ENCODE assay signal across 9 cellular contexts in the genomic region with DNA sequence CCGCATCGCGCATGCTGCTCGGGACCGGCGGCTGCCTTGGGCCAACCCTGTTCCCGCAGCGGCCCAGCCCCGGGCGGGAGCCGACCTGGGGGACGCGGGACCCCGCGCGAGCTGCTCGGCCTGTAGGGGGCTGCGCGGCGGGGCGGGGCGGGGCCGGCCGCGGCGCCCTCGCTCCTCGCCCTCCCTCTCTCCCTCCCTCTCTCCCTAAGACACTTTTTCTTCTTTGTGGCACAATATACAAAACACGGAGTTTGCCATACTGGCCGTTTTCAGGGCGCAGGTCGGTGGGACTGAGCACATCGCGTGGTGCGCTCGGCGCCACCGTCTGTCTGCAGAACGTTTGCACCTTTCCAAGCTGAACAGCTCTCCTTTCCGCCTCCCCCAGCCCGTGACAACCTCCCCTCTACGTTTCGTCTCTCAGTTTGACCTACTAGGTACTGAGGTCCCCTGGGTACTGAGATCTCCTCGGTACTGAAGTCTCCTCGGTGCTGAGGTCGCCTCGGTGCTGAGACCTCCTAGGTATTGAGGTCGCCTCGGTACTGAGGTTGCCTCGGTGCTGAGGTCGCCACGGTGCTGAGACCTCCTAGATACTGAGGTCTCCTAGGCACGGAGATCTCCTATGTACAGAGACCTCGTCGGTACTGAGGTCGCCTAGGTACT.
A peak's percentile ranks its signal among the peaks of the same experiment; 100 is the strongest.
DNase-seq lines count a peak whose midpoint lies in the region; ATAC-seq, FAIRE-seq and TF ChIP-seq lines count a peak whose summit lies in the region.
"Had no signal": no experiment of that assay in that cellular context is flagged by ENCODE, and none has a peak within 500 bp of the region (broad histone marks: within the 10 kb centered on the region; RNA-seq: fewer than 3 reads in every experiment).

No MANE protein-coding gene starts in this region.

- no peak overlapping the region for H3K56ac ChIP-seq in H1 (replicated peaks; ENCODE audit: insufficient read length, low read depth, low read length)

- H4K20me1 ChIP-seq in OCI-LY7 (ENCODE audit: insufficient read depth, low read length) (no peaks in the 10 kb centered on the region), H1 (replicated peaks in 1 of 2; ENCODE audit: control insufficient read depth in 1 of 2, insufficient read depth in 2 of 2, low read length in 2 of 2) (no peaks in the 10 kb centered on the region)

- H3K4me2 ChIP-seq in OCI-LY7 (ENCODE audit: low read length), result peak overlapping the region; percentile 62
- peak overlapping the region; percentile 69 to 85 for H3K4me2 ChIP-seq in H1 (ENCODE audit: insufficient read depth in 1 of 2, low read depth in 2 of 2, low read length in 2 of 2)

- peak; percentile 21 for DNase-seq in OCI-LY7 (ENCODE audit: low spot score)
- DNase-seq in H1 (ENCODE audit: low read depth in 1 of 2, low spot score in 2 of 2), result peak in 1 of 2 experiments; percentile 46
- DNase-seq in spleen, result peak; percentile 82
- no peak for DNase-seq in NCI-H2029 treated with DMSO at 0.1 percent for 48 hours (lab: John Stamatoyannopoulos, UW)
- no peak for DNase-seq in upper lobe of right lung
- no peak for DNase-seq in cortex of kidney (lab: John Stamatoyannopoulos, UW)
- DNase-seq in NCI-H1436 treated with DMSO at 0.1 percent for 48 hours (lab: John Stamatoyannopoulos, UW), result no peak

- H3K79me2 ChIP-seq in OCI-LY7 (ENCODE audit: insufficient read depth, low read depth, low read length) (no peaks in the 10 kb centered on the region), H1 (ENCODE audit: control insufficient read depth in 1 of 2, insufficient read depth in 2 of 2, low read length in 2 of 2) (no peaks in the 10 kb centered on the region)

- TF ChIP-seq CTCF in OCI-LY7 (conservative IDR thresholded peaks at IDR 0.05; ENCODE audit: low read length), result peak; percentile 34
- no peak for TF ChIP-seq CTCF in H1 (IDR thresholded peaks at IDR 0.05; ENCODE audit: control extremely low read depth in 1 of 3, insufficient read depth in 1 of 3, low read depth in 1 of 3, low read length in 3 of 3)
- TF ChIP-seq CTCF in spleen (IDR thresholded peaks at IDR 0.05 in 8 of 11, conservative IDR thresholded peaks at IDR 0.05 in 3 of 11), result peak in 2 of 11 experiments; percentile 10 to 14
- TF ChIP-seq CTCF in upper lobe of right lung (IDR thresholded peaks at IDR 0.05), result no peak

- peaks cover 0 to 3% (median 1%) of the 10 kb centered on the region in 4 experiments; a peak in 2 of 7 replicates for H3K27me3 ChIP-seq in H1 (replicated peaks in 1 of 4; ENCODE audit: control insufficient read depth in 3 of 4, extremely low read depth in 1 of 4, insufficient read depth in 3 of 4, low read length in 3 of 4)
- H3K27me3 ChIP-seq in spleen (replicated peaks in 1 of 7), result no peaks in the 10 kb centered on the region
- no peaks in the 10 kb centered on the region for H3K27me3 ChIP-seq in upper lobe of right lung

- H3K4me1 ChIP-seq in OCI-LY7 (ENCODE audit: insufficient read depth, low read length, poor library complexity, severe bottlenecking), result no peaks in the 10 kb centered on the region
- peaks cover 0 to 4% (median 0%) of the 10 kb centered on the region in 4 experiments; a peak in 2 of 7 replicates for H3K4me1 ChIP-seq in H1 (replicated peaks in 1 of 4; ENCODE audit: control insufficient read depth in 3 of 4, insufficient read depth in 4 of 4, low read length in 3 of 4)
- no peaks in the 10 kb centered on the region for H3K4me1 ChIP-seq in spleen
- no peaks in the 10 kb centered on the region for H3K4me1 ChIP-seq in upper lobe of right lung

- no peak overlapping the region for H3K4ac ChIP-seq in H1 (replicated peaks; ENCODE audit: insufficient read length, low read depth, low read length)

- H3K9me3 ChIP-seq in OCI-LY7 (ENCODE audit: low read length), result no peaks in the 10 kb centered on the region
- H3K9me3 ChIP-seq in H1 (ENCODE audit: insufficient read depth in 2 of 2, low read depth in 1 of 2, low read length in 1 of 2), result no peaks in the 10 kb centered on the region
- no peaks in the 10 kb centered on the region for H3K9me3 ChIP-seq in spleen
- H3K9me3 ChIP-seq in upper lobe of right lung, result no peaks in the 10 kb centered on the region

- no peak overlapping the region for H4K5ac ChIP-seq in H1 (ENCODE audit: insufficient read length, low read depth, low read length)

- no peak overlapping the region for H2BK120ac ChIP-seq in H1 (replicated peaks; ENCODE audit: low read depth, low read length)

- H3K4me3 ChIP-seq in OCI-LY7 (ENCODE audit: low read depth, low read length, poor library complexity, severe bottlenecking) (peak overlapping the region; percentile 55), H1 (ENCODE audit: extremely low read depth in 1 of 4, insufficient read depth in 2 of 4, low read depth in 3 of 4, low read length in 4 of 4) (peak overlapping the region; percentile 17 to 56 (median 31); a peak in 6 of 8 replicates), spleen (peak overlapping the region in 6 of 8 donors; percentile 11 to 65 (median 36)), upper lobe of right lung (no peak overlapping the region)

- H3K14ac ChIP-seq in H1 (ENCODE audit: insufficient read length), result no peak overlapping the region

- H2BK5ac ChIP-seq in H1 (ENCODE audit: low read depth, low read length), result no peak overlapping the region

- ATAC-seq in GM19351 (IDR thresholded peaks at IDR 0.05; ENCODE audit: unreplicated experiment), result peak; percentile 27
- no peak for ATAC-seq in upper lobe of right lung

- H4K91ac ChIP-seq in H1 (replicated peaks; ENCODE audit: insufficient read length, low read length), result no peak overlapping the region

- H3K9me2 ChIP-seq in OCI-LY7 (ENCODE audit: insufficient read depth, low read length), result no peaks in the 10 kb centered on the region

- H2AFZ ChIP-seq in OCI-LY7 (ENCODE audit: low read length), result no peak overlapping the region
- H2AFZ ChIP-seq in H1 (ENCODE audit: low read length), result no peak overlapping the region

- H3K27ac ChIP-seq in OCI-LY7 (ENCODE audit: low read depth, low read length, poor library complexity, severe bottlenecking), result no peak overlapping the region
- no peak overlapping the region for H3K27ac ChIP-seq in H1 (ENCODE audit: low read depth, low read length)
- H3K27ac ChIP-seq in spleen, result peak overlapping the region in 2 of 8 donors; percentile 21 to 26
- no peak overlapping the region for H3K27ac ChIP-seq in upper lobe of right lung
- H3K27ac ChIP-seq: epithelial cell of prostate had no signal

- no peak overlapping the region for H2BK12ac ChIP-seq in H1 (ENCODE audit: low read depth, low read length)

- no peak overlapping the region; the same call in none of the 2 replicates for H3K18ac ChIP-seq in H1 (ENCODE audit: extremely low read depth, low read length)

- POLR2A ChIA-PET in OCI-LY7 (lab: Charles Lee), result no interaction called here
- POLR2A ChIA-PET in H1 (lab: Charles Lee; ENCODE audit: partially characterized antibody), result no interaction called here

- WGBS in H1 (ENCODE audit: extremely low coverage in 1 of 2, insufficient coverage in 1 of 2, insufficient read length in 1 of 2, insufficient replicate concordance in 2 of 2, low coverage in 1 of 2, low lambda C conversion rate in 2 of 2, missing lambda C conversion rate in 1 of 2), 2 experiments, result 2% methylated on average over 10 of the region's 56 CpGs; no CpG with 5 or more reads in 1 of the 2 experiments
- WGBS in spleen, 5 donors, result 11 to 57% (median 24%) methylated on average over 36 to 55 of the region's 56 CpGs; no CpG with 5 or more reads in 1 of the 5 donors

- H2BK15ac ChIP-seq in H1 (ENCODE audit: low read length), result peak overlapping the region; percentile 88; the same call in 1 of the 2 replicates

- TF ChIP-seq POLR2A in H1 (IDR thresholded peaks at IDR 0.05; ENCODE audit: control extremely low read depth in 1 of 2, low read depth in 2 of 2, low read length in 2 of 2), result no peak
- no peak for TF ChIP-seq POLR2A in spleen (IDR thresholded peaks at IDR 0.05)

- peaks cover 5% of the 10 kb centered on the region; the same call in 1 of the 2 replicates for H3K23me2 ChIP-seq in H1 (ENCODE audit: low read depth, low read length)

- no peak overlapping the region for H2AK5ac ChIP-seq in H1 (ENCODE audit: low read depth, low read length)

- no peaks in the 10 kb centered on the region for H3K79me1 ChIP-seq in H1 (ENCODE audit: low read depth, low read length)

- no peak overlapping the region for H3K23ac ChIP-seq in H1 (ENCODE audit: insufficient read length)

- BruUV-seq in OCI-LY7 (replicated peaks; lab: Mats Ljungman, UMichigan), result no TSS peak

- no peak for TF ChIP-seq RAD21 in H1 (IDR thresholded peaks at IDR 0.05 in 1 of 2, conservative IDR thresholded peaks at IDR 0.05 in 1 of 2; ENCODE audit: low read depth in 2 of 2, low read length in 2 of 2)

- FAIRE-seq in H1 (lab: Jason Lieb, UNC), result no peak

- no peak overlapping the region for H2BK20ac ChIP-seq in H1 (ENCODE audit: low read length)

- no peak overlapping the region for H3K9ac ChIP-seq in H1 (replicated peaks in 1 of 4; ENCODE audit: extremely low read depth in 1 of 4, low read depth in 3 of 4, low read length in 3 of 4)

- CTCF ChIA-PET in OCI-LY7 (lab: Charles Lee; ENCODE audit: unreplicated experiment) (no interaction called here), H1 (lab: Charles Lee; ENCODE audit: partially characterized antibody) (no interaction called here)

- peak overlapping the region; percentile 25; the same call in 1 of the 2 replicates for H4K8ac ChIP-seq in H1 (ENCODE audit: extremely low read depth, insufficient read depth, low read length)

- intact Hi-C loops in OCI-LY7 (cut with micrococcal nuclease; ENCODE audit: unreplicated experiment), result no loop called here
- intact Hi-C loops in spleen (cut with DNase I; ENCODE audit: low total_unique reads), result no loop called here
- intact Hi-C loops in upper lobe of right lung (cut with DNase I), result no loop called here

- H3K36me3 ChIP-seq in OCI-LY7 (ENCODE audit: insufficient read depth, low read length) (no peaks in the 10 kb centered on the region), H1 (ENCODE audit: control insufficient read depth in 2 of 4, insufficient read depth in 4 of 4, low read length in 3 of 4) (no peaks in the 10 kb centered on the region), spleen (no peaks in the 10 kb centered on the region), upper lobe of right lung (no peaks in the 10 kb centered on the region)

- no peak for TF ChIP-seq EP300 in H1 (IDR thresholded peaks at IDR 0.05; ENCODE audit: borderline replicate concordance in 1 of 2, low read depth in 2 of 2, low read length in 2 of 2)

TF ChIP-seq in H1, 55 proteins besides CTCF, POLR2A, EP300 and RAD21 (continues in another document):
- TF ChIP-seq TAF1 (IDR thresholded peaks at IDR 0.05; ENCODE audit: low read depth, low read length) (no peak), KDM4A (IDR thresholded peaks at IDR 0.05; ENCODE audit: low read depth, low read length, severe bottlenecking) (no peak), FOSL1 (IDR thresholded peaks at IDR 0.05; ENCODE audit: insufficient read depth, low read depth, low read length) (no peak), RNF2 (IDR thresholded peaks at IDR 0.05; ENCODE audit: borderline replicate concordance, low read depth, low read length, missing control alignments, poor library complexity, severe bottlenecking) (no peak), SIRT6 (IDR thresholded peaks at IDR 0.05; ENCODE audit: low read length) (no peak)

Comparison
In these comparisons a context has a peak if more than half of its experiments do, and no peak if none do; other contexts are left out.
1. DNase-seq: peak in OCI-LY7 (single experiment) and spleen (single experiment); none in NCI-H2029 treated with DMSO at 0.1 percent for 48 hours (single experiment), upper lobe of right lung (single experiment), cortex of kidney (single experiment) and NCI-H1436 treated with DMSO at 0.1 percent for 48 hours (single experiment).